In the genomic region with DNA sequence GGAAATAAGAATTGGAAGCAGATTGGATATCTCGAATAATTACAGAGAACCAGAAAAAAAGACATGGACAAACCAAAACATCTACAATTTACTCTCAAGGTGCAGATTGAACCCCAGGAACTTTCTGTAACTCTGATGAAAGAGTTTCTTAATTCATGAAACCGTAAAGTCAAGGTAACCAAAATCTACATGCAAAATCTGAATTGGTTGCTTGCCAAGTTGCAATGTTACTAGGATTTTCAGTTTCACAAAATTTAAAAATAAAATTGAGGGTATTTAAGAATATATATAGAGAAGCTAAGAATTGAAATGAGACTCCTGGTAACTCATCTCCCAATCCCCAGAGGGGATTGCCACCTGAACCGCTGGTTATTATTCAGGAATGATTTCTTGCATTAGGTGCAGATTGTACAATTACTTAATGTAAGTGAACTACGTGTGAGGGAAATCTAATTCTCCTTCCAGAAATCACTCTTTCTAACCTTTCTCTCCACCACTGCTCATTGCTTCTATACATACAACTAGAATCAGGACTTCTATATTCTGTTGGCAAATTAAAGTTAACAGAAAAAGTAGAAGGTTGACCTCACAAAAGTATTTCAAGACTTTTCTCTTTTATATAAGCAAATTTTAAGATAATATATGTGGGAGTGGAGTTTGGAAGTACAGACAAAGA, we compare ENCODE assay signal across 19 cellular contexts.
DNase-seq lines count a peak whose midpoint lies in the region; ATAC-seq and TF ChIP-seq lines count a peak whose summit lies in the region.
"Had no signal": no experiment of that assay in that cellular context is flagged by ENCODE, and none has a peak within 500 bp of the region (broad histone marks: within the 10 kb centered on the region; RNA-seq: fewer than 3 reads in every experiment).

No MANE protein-coding gene starts in this region.

- ATAC-seq in GM19397 (IDR thresholded peaks at IDR 0.05; ENCODE audit: unreplicated experiment): peak; percentile 53
- ATAC-seq in HG02678 (IDR thresholded peaks at IDR 0.05; ENCODE audit: unreplicated experiment): peak; percentile 62
- peak; percentile 53 for ATAC-seq in HG03175 (IDR thresholded peaks at IDR 0.05; ENCODE audit: unreplicated experiment)
- ATAC-seq in GM21825 (IDR thresholded peaks at IDR 0.05; ENCODE audit: unreplicated experiment): no peak
- ATAC-seq: K562, PC-3, sciatic nerve, upper lobe of right lung had no signal

- H3K4me1 Mint-ChIP-seq in activated naive CD4-positive, alpha-beta T cell treated with anti-CD3 and anti-CD28 coated beads for 36 hours (ENCODE audit: low read depth): no peaks in the 10 kb centered on the region

- TF ChIP-seq POLR2A in breast epithelium (IDR thresholded peaks at IDR 0.05): no peak

- H3K4me1 ChIP-seq in breast epithelium: no peaks in the 10 kb centered on the region
- H3K4me1 ChIP-seq: BLaER1, left ventricle myocardium inferior, upper lobe of right lung had no signal

- no peak overlapping the region for H3K4me3 Mint-ChIP-seq in activated naive CD4-positive, alpha-beta T cell treated with anti-CD3 and anti-CD28 coated beads for 36 hours

- TF ChIP-seq CTCF in GM12864 (IDR thresholded peaks at IDR 0.05; ENCODE audit: low read depth, low read length, missing control alignments) (no peak), GM20000 (IDR thresholded peaks at IDR 0.05; ENCODE audit: extremely low read depth, missing control alignments) (no peak), breast epithelium (IDR thresholded peaks at IDR 0.05) (no peak)

- peaks cover 4% of the 10 kb centered on the region for H3K9me3 Mint-ChIP-seq in activated naive CD4-positive, alpha-beta T cell treated with anti-CD3 and anti-CD28 coated beads for 36 hours

- H3K27me3 ChIP-seq in breast epithelium: no peaks in the 10 kb centered on the region
- H3K27me3 ChIP-seq: BLaER1, cardiac muscle cell, upper lobe of right lung had no signal

- no peaks in the 10 kb centered on the region for H3K9me3 ChIP-seq in breast epithelium
- H3K9me3 ChIP-seq: BLaER1, upper lobe of right lung had no signal

- intact Hi-C loops in activated naive CD4-positive, alpha-beta T cell treated with anti-CD3 and anti-CD28 coated beads for 36 hours (cut with micrococcal nuclease): no loop called here
- intact Hi-C loops in breast epithelium (cut with DNase I; ENCODE audit: low total_unique reads): no loop called here

- no peaks in the 10 kb centered on the region for H3K36me3 ChIP-seq in breast epithelium
- H3K36me3 ChIP-seq: BLaER1, cardiac muscle cell, left ventricle myocardium inferior, upper lobe of right lung had no signal

- H3K27ac ChIP-seq in breast epithelium: no peak overlapping the region
- H3K27ac ChIP-seq: 22Rv1, BLaER1, cardiac muscle cell, left ventricle myocardium inferior, upper lobe of right lung had no signal

- H3K27ac Mint-ChIP-seq in activated naive CD4-positive, alpha-beta T cell treated with anti-CD3 and anti-CD28 coated beads for 36 hours: no peak overlapping the region

- H3K4me3 ChIP-seq in GM12864 (ENCODE audit: low read depth, low read length) (no peak overlapping the region), breast epithelium (no peak overlapping the region)
- H3K4me3 ChIP-seq: BLaER1, cardiac muscle cell, K562, left ventricle myocardium inferior, upper lobe of right lung had no signal

- no peaks in the 10 kb centered on the region for H3K27me3 Mint-ChIP-seq in activated naive CD4-positive, alpha-beta T cell treated with anti-CD3 and anti-CD28 coated beads for 36 hours (ENCODE audit: low read depth)

- DNase-seq in GM12864 (ENCODE audit: low read depth) (peak; percentile 2), GM20000 (ENCODE audit: low spot score) (no peak), breast epithelium (ENCODE audit: low spot score in 2 of 2) (no peak)
- no peak for DNase-seq in activated naive CD4-positive, alpha-beta T cell treated with anti-CD3 and anti-CD28 coated beads for 36 hours
- DNase-seq: left ventricle myocardium inferior; NCI-H69; occipital lobe; PC-3; stimulated activated CD4-positive, alpha-beta T cell treated with anti-CD3 and anti-CD28 coated beads, Interleukin-1b, Interleukin-23, amount 100 ng/mL, for 48 hours; upper lobe of right lung had no signal

- no peaks in the 10 kb centered on the region for H3K36me3 Mint-ChIP-seq in activated naive CD4-positive, alpha-beta T cell treated with anti-CD3 and anti-CD28 coated beads for 36 hours (ENCODE audit: low read depth)

- CTCF ChIA-PET in activated naive CD4-positive, alpha-beta T cell treated with anti-CD3 and anti-CD28 coated beads for 36 hours (lab: Charles Lee): no interaction called here
